1 cellular context compared by ENCODE assay signal in the genomic region with DNA sequence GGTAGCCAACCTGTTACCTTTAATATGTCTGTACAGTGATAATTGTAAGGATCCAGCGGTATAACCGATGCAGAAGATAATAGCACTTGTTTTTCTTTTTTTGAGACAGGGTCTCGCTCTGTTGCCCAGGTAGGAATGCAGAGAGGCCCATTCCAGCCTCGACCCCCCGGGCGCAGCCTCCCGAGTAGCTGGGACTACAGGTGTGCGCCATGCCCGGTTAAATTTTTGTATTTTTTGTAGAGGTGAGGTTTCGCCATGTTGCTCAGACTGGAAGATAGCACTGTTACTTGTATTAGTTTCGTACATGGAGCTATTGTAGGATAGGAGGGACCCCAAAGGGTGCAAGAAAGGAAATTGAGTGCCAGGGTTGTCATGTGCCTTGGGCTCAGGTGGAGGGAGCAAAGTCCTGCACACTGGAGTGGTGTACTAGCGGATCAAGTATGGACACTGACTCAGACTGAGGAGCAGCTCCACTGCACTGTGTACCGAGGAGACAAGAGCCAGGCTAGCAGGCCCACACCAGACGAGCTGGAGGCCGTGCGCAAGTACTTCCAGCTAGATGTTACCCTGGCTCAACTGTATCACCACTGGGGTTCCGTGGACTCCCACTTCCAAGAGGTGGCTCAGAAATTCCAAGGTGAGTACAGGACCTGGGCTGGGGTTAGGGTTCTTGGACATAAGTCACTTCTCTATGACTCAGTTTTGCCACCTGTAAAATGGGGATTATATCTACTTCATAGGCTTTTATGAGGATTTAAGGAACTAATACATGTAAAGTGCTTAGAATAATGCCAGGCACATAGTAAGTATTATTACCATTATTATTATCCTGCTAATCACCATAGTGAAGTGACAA.
TF ChIP-seq lines count a peak whose summit lies in the region.

No MANE protein-coding gene starts in this region.

TF ChIP-seq in HepG2, 621 proteins besides CTCF, POLR2A, EP300 and RAD21 (continued from another document):
- TF ChIP-seq, protein P1, sequence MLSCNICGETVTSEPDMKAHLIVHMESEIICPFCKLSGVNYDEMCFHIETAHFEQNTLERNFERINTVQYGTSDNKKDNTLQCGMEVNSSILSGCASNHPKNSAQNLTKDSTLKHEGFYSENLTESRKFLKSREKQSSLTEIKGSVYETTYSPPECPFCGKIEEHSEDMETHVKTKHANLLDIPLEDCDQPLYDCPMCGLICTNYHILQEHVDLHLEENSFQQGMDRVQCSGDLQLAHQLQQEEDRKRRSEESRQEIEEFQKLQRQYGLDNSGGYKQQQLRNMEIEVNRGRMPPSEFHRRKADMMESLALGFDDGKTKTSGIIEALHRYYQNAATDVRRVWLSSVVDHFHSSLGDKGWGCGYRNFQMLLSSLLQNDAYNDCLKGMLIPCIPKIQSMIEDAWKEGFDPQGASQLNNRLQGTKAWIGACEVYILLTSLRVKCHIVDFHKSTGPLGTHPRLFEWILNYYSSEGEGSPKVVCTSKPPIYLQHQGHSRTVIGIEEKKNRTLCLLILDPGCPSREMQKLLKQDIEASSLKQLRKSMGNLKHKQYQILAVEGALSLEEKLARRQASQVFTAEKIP (CRISPR knock-in tag; IDR thresholded peaks at IDR 0.05; ENCODE audit: borderline replicate concordance), result no peak
- no peak for TF ChIP-seq ZNF547 (CRISPR knock-in tag; IDR thresholded peaks at IDR 0.05)
- TF ChIP-seq CHD2 (IDR thresholded peaks at IDR 0.05; ENCODE audit: low read depth, low read length), result no peak
- TF ChIP-seq ZNF121 (CRISPR knock-in tag; IDR thresholded peaks at IDR 0.05), result peak; percentile 85; the same call in 1 of the 2 replicates
- TF ChIP-seq SUZ12 (IDR thresholded peaks at IDR 0.05; ENCODE audit: low read depth, low read length), result no peak
- TF ChIP-seq DR1 (CRISPR knock-in tag; IDR thresholded peaks at IDR 0.05), result no peak
- TF ChIP-seq GFI1 (CRISPR knock-in tag; IDR thresholded peaks at IDR 0.05; ENCODE audit: borderline replicate concordance), result no peak
- TF ChIP-seq NCOA1 (CRISPR knock-in tag; IDR thresholded peaks at IDR 0.05), result 0 out of 2 replicates have a peak, but pooled peaks have one; percentile 58
- no peak for TF ChIP-seq YY1 (IDR thresholded peaks at IDR 0.05; ENCODE audit: insufficient read depth, insufficient replicate concordance, low read depth, low read length)
- no peak for TF ChIP-seq ZNF720 (CRISPR knock-in tag; IDR thresholded peaks at IDR 0.05)
- TF ChIP-seq U2AF2 (IDR thresholded peaks at IDR 0.05; ENCODE audit: low read depth, low read length), result no peak
- TF ChIP-seq, protein P2, sequence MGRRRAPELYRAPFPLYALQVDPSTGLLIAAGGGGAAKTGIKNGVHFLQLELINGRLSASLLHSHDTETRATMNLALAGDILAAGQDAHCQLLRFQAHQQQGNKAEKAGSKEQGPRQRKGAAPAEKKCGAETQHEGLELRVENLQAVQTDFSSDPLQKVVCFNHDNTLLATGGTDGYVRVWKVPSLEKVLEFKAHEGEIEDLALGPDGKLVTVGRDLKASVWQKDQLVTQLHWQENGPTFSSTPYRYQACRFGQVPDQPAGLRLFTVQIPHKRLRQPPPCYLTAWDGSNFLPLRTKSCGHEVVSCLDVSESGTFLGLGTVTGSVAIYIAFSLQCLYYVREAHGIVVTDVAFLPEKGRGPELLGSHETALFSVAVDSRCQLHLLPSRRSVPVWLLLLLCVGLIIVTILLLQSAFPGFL (CRISPR knock-in tag; IDR thresholded peaks at IDR 0.05), result no peak
- TF ChIP-seq FOSL2 (CRISPR knock-in tag; IDR thresholded peaks at IDR 0.05), result peak; percentile 59
- TF ChIP-seq ZNF432 (CRISPR knock-in tag; IDR thresholded peaks at IDR 0.05; ENCODE audit: borderline replicate concordance), result no peak
- no peak for TF ChIP-seq MYNN (CRISPR knock-in tag; IDR thresholded peaks at IDR 0.05; ENCODE audit: low read depth)
- TF ChIP-seq ZFP1 (CRISPR knock-in tag; IDR thresholded peaks at IDR 0.05), result no peak
- TF ChIP-seq SP140L (CRISPR knock-in tag; IDR thresholded peaks at IDR 0.05; ENCODE audit: borderline replicate concordance), result no peak
- no peak for TF ChIP-seq ZNF383 (CRISPR knock-in tag; IDR thresholded peaks at IDR 0.05; ENCODE audit: borderline replicate concordance)
- TF ChIP-seq SNAI1 (CRISPR knock-in tag; IDR thresholded peaks at IDR 0.05; ENCODE audit: borderline replicate concordance), result no peak
- no peak for TF ChIP-seq ZNF367 (CRISPR knock-in tag; IDR thresholded peaks at IDR 0.05; ENCODE audit: borderline replicate concordance)
- no peak for TF ChIP-seq ZNF557 (CRISPR knock-in tag; IDR thresholded peaks at IDR 0.05)
- TF ChIP-seq, protein P3, sequence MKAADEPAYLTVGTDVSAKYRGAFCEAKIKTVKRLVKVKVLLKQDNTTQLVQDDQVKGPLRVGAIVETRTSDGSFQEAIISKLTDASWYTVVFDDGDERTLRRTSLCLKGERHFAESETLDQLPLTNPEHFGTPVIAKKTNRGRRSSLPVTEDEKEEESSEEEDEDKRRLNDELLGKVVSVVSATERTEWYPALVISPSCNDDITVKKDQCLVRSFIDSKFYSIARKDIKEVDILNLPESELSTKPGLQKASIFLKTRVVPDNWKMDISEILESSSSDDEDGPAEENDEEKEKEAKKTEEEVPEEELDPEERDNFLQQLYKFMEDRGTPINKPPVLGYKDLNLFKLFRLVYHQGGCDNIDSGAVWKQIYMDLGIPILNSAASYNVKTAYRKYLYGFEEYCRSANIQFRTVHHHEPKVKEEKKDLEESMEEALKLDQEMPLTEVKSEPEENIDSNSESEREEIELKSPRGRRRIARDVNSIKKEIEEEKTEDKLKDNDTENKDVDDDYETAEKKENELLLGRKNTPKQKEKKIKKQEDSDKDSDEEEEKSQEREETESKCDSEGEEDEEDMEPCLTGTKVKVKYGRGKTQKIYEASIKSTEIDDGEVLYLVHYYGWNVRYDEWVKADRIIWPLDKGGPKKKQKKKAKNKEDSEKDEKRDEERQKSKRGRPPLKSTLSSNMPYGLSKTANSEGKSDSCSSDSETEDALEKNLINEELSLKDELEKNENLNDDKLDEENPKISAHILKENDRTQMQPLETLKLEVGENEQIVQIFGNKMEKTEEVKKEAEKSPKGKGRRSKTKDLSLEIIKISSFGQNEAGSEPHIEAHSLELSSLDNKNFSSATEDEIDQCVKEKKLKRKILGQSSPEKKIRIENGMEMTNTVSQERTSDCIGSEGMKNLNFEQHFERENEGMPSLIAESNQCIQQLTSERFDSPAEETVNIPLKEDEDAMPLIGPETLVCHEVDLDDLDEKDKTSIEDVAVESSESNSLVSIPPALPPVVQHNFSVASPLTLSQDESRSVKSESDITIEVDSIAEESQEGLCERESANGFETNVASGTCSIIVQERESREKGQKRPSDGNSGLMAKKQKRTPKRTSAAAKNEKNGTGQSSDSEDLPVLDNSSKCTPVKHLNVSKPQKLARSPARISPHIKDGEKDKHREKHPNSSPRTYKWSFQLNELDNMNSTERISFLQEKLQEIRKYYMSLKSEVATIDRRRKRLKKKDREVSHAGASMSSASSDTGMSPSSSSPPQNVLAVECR (CRISPR knock-in tag; IDR thresholded peaks at IDR 0.05; ENCODE audit: borderline replicate concordance), result no peak
- no peak for TF ChIP-seq ZNF660 (CRISPR knock-in tag; IDR thresholded peaks at IDR 0.05; ENCODE audit: borderline replicate concordance, low read depth)
- TF ChIP-seq SRSF1 (optimal IDR thresholded peaks at IDR 0.05; ENCODE audit: low read depth, low read length), result no peak
- no peak for TF ChIP-seq FOXA1 (IDR thresholded peaks at IDR 0.05)
- no peak for TF ChIP-seq FOXA1 (CRISPR knock-in tag; IDR thresholded peaks at IDR 0.05)
- no peak for TF ChIP-seq ZNF746 (CRISPR knock-in tag; IDR thresholded peaks at IDR 0.05)
- no peak for TF ChIP-seq ZNF577 (CRISPR knock-in tag; IDR thresholded peaks at IDR 0.05; ENCODE audit: borderline replicate concordance, low read depth)
- no peak for TF ChIP-seq ZSCAN30 (CRISPR knock-in tag; IDR thresholded peaks at IDR 0.05)
- peak; percentile 67 for TF ChIP-seq HNF4A (CRISPR knock-in tag; IDR thresholded peaks at IDR 0.05)
- TF ChIP-seq, protein P4, sequence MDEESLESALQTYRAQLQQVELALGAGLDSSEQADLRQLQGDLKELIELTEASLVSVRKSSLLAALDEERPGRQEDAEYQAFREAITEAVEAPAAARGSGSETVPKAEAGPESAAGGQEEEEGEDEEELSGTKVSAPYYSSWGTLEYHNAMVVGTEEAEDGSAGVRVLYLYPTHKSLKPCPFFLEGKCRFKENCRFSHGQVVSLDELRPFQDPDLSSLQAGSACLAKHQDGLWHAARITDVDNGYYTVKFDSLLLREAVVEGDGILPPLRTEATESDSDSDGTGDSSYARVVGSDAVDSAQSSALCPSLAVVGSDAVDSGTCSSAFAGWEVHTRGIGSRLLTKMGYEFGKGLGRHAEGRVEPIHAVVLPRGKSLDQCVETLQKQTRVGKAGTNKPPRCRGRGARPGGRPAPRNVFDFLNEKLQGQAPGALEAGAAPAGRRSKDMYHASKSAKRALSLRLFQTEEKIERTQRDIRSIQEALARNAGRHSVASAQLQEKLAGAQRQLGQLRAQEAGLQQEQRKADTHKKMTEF (CRISPR knock-in tag; IDR thresholded peaks at IDR 0.05), result no peak
- TF ChIP-seq, protein P5, sequence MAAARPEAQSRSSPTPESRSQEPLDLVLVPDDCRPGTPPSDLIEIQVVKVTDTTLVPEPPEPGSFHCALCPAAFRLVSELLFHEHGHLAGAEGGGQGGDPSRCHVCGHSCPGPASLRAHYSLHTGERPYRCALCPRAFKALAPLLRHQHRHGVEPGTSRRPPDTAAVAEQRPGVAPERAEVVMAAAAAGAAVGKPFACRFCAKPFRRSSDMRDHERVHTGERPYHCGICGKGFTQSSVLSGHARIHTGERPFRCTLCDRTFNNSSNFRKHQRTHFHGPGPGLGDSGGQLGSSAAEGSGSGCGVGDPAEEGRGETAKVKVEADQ (CRISPR knock-in tag; IDR thresholded peaks at IDR 0.05; ENCODE audit: borderline replicate concordance), result no peak
- TF ChIP-seq, protein P6, sequence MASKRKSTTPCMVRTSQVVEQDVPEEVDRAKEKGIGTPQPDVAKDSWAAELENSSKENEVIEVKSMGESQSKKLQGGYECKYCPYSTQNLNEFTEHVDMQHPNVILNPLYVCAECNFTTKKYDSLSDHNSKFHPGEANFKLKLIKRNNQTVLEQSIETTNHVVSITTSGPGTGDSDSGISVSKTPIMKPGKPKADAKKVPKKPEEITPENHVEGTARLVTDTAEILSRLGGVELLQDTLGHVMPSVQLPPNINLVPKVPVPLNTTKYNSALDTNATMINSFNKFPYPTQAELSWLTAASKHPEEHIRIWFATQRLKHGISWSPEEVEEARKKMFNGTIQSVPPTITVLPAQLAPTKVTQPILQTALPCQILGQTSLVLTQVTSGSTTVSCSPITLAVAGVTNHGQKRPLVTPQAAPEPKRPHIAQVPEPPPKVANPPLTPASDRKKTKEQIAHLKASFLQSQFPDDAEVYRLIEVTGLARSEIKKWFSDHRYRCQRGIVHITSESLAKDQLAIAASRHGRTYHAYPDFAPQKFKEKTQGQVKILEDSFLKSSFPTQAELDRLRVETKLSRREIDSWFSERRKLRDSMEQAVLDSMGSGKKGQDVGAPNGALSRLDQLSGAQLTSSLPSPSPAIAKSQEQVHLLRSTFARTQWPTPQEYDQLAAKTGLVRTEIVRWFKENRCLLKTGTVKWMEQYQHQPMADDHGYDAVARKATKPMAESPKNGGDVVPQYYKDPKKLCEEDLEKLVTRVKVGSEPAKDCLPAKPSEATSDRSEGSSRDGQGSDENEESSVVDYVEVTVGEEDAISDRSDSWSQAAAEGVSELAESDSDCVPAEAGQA (IDR thresholded peaks at IDR 0.05; ENCODE audit: low read depth), result no peak
- TF ChIP-seq, protein P6 (CRISPR knock-in tag; IDR thresholded peaks at IDR 0.05; ENCODE audit: borderline replicate concordance), result no peak
- no peak for TF ChIP-seq ZNF180 (CRISPR knock-in tag; IDR thresholded peaks at IDR 0.05; ENCODE audit: borderline replicate concordance, low read depth)
- peak; percentile 92; the same call in 1 of the 2 replicates for TF ChIP-seq CHD4 (IDR thresholded peaks at IDR 0.05; ENCODE audit: borderline replicate concordance, low read length)
- TF ChIP-seq, protein P7, sequence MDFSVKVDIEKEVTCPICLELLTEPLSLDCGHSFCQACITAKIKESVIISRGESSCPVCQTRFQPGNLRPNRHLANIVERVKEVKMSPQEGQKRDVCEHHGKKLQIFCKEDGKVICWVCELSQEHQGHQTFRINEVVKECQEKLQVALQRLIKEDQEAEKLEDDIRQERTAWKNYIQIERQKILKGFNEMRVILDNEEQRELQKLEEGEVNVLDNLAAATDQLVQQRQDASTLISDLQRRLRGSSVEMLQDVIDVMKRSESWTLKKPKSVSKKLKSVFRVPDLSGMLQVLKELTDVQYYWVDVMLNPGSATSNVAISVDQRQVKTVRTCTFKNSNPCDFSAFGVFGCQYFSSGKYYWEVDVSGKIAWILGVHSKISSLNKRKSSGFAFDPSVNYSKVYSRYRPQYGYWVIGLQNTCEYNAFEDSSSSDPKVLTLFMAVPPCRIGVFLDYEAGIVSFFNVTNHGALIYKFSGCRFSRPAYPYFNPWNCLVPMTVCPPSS (IDR thresholded peaks at IDR 0.05), result no peak
- TF ChIP-seq ELF3 (CRISPR knock-in tag; IDR thresholded peaks at IDR 0.05), result 0 out of 2 replicates have a peak, but pooled peaks have one; percentile 12
- TF ChIP-seq ZNF468 (CRISPR knock-in tag; IDR thresholded peaks at IDR 0.05), result no peak
- TF ChIP-seq, protein P8, sequence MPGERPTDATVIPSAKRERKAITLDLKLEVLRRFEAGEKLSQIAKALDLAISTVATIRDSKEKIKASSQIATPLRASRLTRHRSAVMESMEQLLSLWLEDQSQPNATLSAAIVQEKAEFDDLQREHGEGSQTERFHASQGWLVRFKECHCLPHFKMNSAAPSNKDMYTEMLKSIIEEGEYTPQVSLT (CRISPR knock-in tag; IDR thresholded peaks at IDR 0.05; ENCODE audit: borderline replicate concordance, low read depth), result no peak
